ENCODE assay signal across 8 cellular contexts in the genomic region with DNA sequence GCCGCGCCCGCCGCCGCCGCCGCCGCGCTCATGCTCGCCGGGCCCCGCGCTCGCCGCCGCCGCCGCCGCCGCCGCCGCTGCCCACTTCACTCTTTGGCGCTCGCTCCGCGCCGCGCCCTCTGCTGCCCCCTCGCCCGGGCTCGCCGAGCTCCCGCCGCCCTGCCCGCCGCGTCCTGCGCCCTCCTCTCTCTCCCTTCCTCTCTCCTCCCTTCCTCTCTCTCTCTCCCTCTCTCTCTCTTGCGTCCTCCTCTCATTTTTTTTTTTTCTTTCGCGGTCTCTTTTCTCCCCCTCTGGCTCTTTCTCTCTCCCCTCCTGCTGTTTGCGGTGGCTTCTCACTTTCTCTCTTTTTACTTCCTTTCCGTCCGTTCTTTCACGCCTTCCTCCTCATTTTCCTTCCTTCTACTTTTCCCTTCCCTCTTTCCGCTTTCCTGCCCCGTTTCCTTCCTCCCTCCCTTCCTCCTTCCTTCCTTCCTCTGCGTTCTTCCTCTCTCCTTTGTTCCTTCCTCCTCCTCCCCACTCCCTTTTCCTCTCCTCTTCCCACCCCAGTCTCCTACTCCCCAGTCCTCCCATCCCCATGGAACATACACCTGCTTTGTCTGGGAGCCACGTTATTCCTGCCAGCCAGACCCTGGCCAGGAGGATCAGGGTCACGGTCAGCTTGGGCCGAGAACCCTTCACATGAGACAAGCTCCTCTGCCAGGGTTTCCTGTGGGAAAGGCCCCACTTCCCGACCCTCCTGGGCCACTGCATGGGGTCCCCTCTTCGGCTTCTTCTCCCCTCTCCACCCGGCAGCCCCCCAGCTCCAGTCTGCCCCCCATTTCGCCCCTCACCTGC. TPM values are rescaled to one million over a fixed set of nuclear protein-coding genes. Genes with fewer than 3 reads are reported as not detected.
DNase-seq lines count a peak whose midpoint lies in the region; ATAC-seq and TF ChIP-seq lines count a peak whose summit lies in the region.

No MANE protein-coding gene starts in this region.

- peaks cover 12% of the 10 kb centered on the region for H4K20me1 ChIP-seq in neural progenitor cell (ENCODE audit: low read depth)

- H3K4me3 ChIP-seq in neural progenitor cell = peak overlapping the region; percentile 51

- H3K4me1 Mint-ChIP-seq in neural progenitor cell = peaks cover 28% of the 10 kb centered on the region

- peak overlapping the region; percentile 80 for H3K4me2 ChIP-seq in neural progenitor cell

- H3K27ac Mint-ChIP-seq in neural progenitor cell = peak overlapping the region; percentile 47

- H3K27me3 Mint-ChIP-seq in neural progenitor cell (ENCODE audit: insufficient read depth, low read depth) = peaks cover 29% of the 10 kb centered on the region

- H3K27me3 ChIP-seq in neural progenitor cell = peaks cover 60% of the 10 kb centered on the region

- peaks cover 19% of the 10 kb centered on the region for H3F3A ChIP-seq in neural progenitor cell (ENCODE audit: low read depth)

- ATAC-seq in HG02840 (IDR thresholded peaks at IDR 0.05; ENCODE audit: low FRiP score, unreplicated experiment) = no peak

- H3K4me3 Mint-ChIP-seq in neural progenitor cell = peak overlapping the region; percentile 86

- H3K9me3 Mint-ChIP-seq in neural progenitor cell = no peaks in the 10 kb centered on the region

- no peaks in the 10 kb centered on the region for H3K36me3 Mint-ChIP-seq in neural progenitor cell

- no peak overlapping the region for H3K27ac ChIP-seq in neural progenitor cell

- TF ChIP-seq CTCF in neural progenitor cell (IDR thresholded peaks at IDR 0.05) = peak; percentile 34

- H3K9me3 ChIP-seq in neural progenitor cell (ENCODE audit: low read depth) = no peaks in the 10 kb centered on the region

- H3K79me2 ChIP-seq in neural progenitor cell (ENCODE audit: low read depth) = no peaks in the 10 kb centered on the region

- H3K4me1 ChIP-seq in neural progenitor cell = peaks cover 19% of the 10 kb centered on the region

- H3K9ac ChIP-seq in neural progenitor cell = no peak overlapping the region

- no peak overlapping the region for H2AFZ ChIP-seq in neural progenitor cell (replicated peaks)

- H3K36me3 ChIP-seq in neural progenitor cell = no peaks in the 10 kb centered on the region

- DNase-seq in COLO668 (lab: John Stamatoyannopoulos, UW; ENCODE audit: unreplicated experiment) (peak; percentile 78), NCI-H1105 (lab: John Stamatoyannopoulos, UW) (peak; percentile 27), dermis blood vessel endothelial cell (peak; percentile 28), neural progenitor cell (ENCODE audit: low spot score) (peak; percentile 79), CD1c-positive myeloid dendritic cell (ENCODE audit: extremely low spot score) (no peak), NCI-H2107 (lab: John Stamatoyannopoulos, UW) (no peak), SK-N-DZ (ENCODE audit: low spot score) (no peak)

RNA-seq across cellular contexts. Expression of gene SHISAL1, which starts 19.3 kb away (rescaled TPM):
- total RNA-seq in dermis blood vessel endothelial cell (not detected in 2 replicates), neural progenitor cell (ENCODE audit: low replicate concordance) (4.4 and 5.7 TPM in 2 replicates)
- polyA plus RNA-seq in SK-N-DZ (2014; cell fraction: cytosol; rRNA removed) = not detected in 2 replicates
- 0.02 TPM in 1 of 2 replicates, not detected in the other for polyA plus RNA-seq in SK-N-DZ (2014; cell fraction: nucleus; rRNA removed)

Comparison
In these comparisons a context has a peak if more than half of its experiments do, and no peak if none do; other contexts are left out.
1. DNase-seq: peak in COLO668 (single experiment), NCI-H1105 (single experiment), dermis blood vessel endothelial cell (single experiment) and neural progenitor cell (single experiment); none in CD1c-positive myeloid dendritic cell (single experiment), NCI-H2107 (single experiment) and SK-N-DZ (single experiment).